14 cellular contexts compared by ENCODE assay signal in genomic region chr4:7362862-7363430, GRCh38.
DNase-seq lines count a peak whose midpoint lies in the region; ATAC-seq, FAIRE-seq and TF ChIP-seq lines count a peak whose summit lies in the region.
"Had no signal": no experiment of that assay in that cellular context is flagged by ENCODE, and none has a peak within 500 bp of the region (broad histone marks: within the 10 kb centered on the region; RNA-seq: fewer than 3 reads in every experiment).

No MANE protein-coding gene starts in this region.

- no peak overlapping the region for H3K4me3 ChIP-seq in spleen
- H3K4me3 ChIP-seq: A549, GM12878, GM23248 had no signal

- no peak for ATAC-seq in HG02981 (IDR thresholded peaks at IDR 0.05; ENCODE audit: unreplicated experiment)
- ATAC-seq: A549, GM12878 had no signal

- H3K4me1 ChIP-seq in spleen: no peaks in the 10 kb centered on the region

- DNase-seq in HTR-8/SVneo (ENCODE audit: insufficient read length, low spot score) (no peak), spleen (peak; percentile 11), nucleus accumbens (lab: John Stamatoyannopoulos, UW) (no peak), RPMI8226 (no peak)
- DNase-seq: BE2C; CD4-positive, alpha-beta memory T cell; DMS79; GM23248; H7 had no signal

- WGBS in spleen, 5 donors: 85 to 99% (median 95%) methylated on average over 4 of the region's 4 CpGs

- intact Hi-C loops in spleen (cut with DNase I; ENCODE audit: low total_unique reads): no loop called here

- H3K27me3 ChIP-seq in spleen (replicated peaks in 1 of 7): peaks cover 0 to 32% (median 0%) of the 10 kb centered on the region in 7 donors
- H3K27me3 ChIP-seq: BE2C had no signal

- no peak for TF ChIP-seq CTCF in spleen (IDR thresholded peaks at IDR 0.05 in 8 of 11, conservative IDR thresholded peaks at IDR 0.05 in 3 of 11)

- peak; percentile 95 for FAIRE-seq in HTR-8/SVneo (lab: Jason Lieb, UNC)
- FAIRE-seq: A549, GM12878 had no signal

- no peaks in the 10 kb centered on the region for H3K36me3 ChIP-seq in spleen
- H3K36me3 ChIP-seq: BE2C had no signal

- no peak for TF ChIP-seq POLR2A in spleen (IDR thresholded peaks at IDR 0.05)

- peak overlapping the region; percentile 95 for H3K27ac ChIP-seq in cingulate gyrus (ENCODE audit: low read depth, low read length)
- H3K27ac ChIP-seq in spleen: no peak overlapping the region
- H3K27ac ChIP-seq: A549, C4-2B, GM23248 had no signal

- H3K9me3 ChIP-seq in spleen: no peaks in the 10 kb centered on the region
- H3K9me3 ChIP-seq: A549, BE2C had no signal
